In the genomic region with DNA sequence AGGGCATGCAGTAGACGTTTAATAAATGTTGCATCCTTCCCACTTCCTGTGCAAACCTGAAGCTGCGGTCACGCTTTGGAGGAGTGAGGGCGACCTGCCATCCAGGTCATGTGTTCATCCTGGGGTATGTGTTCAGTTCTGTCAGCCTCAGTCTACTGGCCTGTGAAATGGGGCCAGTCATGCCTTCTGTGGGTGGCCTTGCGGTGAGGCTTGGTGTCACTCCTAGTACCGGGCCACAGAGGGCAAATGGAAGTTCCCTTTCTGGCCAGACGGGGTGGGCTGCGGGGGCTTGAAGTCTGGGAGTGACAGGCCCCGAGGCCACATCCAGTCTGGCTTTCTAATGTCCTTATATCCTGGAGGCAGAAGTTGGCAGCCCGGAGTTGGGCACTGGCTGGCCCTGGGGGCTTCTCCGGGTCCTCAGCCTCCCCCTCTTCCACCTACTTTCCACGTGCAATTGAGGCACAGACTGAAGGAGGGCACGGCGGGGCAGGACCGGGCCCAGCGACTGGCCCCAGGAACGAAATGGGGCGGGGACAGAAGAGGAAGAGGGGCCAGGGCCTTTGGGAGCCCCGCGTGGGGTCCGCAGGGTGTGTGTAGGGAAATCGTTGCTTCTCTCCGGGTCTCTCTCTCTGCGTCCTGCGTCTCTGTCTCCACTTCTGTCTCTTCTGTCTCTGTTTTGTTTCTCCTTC, we compare ENCODE assay signal across 8 cellular contexts. TPM values are rescaled to one million over a fixed set of nuclear protein-coding genes. Genes with fewer than 3 reads are reported as not detected.
DNase-seq lines count a peak whose midpoint lies in the region; ATAC-seq, FAIRE-seq and TF ChIP-seq lines count a peak whose summit lies in the region.

No MANE protein-coding gene starts in this region.

- H3K4me1 ChIP-seq in HUES64 (ENCODE audit: insufficient read depth, low read length), result no peaks in the 10 kb centered on the region
- peaks cover 5 to 15% of the 10 kb centered on the region in 2 donors for H3K4me1 ChIP-seq in ascending aorta
- H3K4me1 ChIP-seq in HepG2 (ENCODE audit: insufficient read depth, low read length), result peaks cover 23% of the 10 kb centered on the region
- H3K4me1 ChIP-seq in thyroid gland, result peaks cover 31 to 33% of the 10 kb centered on the region in 2 donors

- POLR2A ChIA-PET in HepG2 (lab: Yijun Ruan, JAX), result no interaction called here

- H3K36me3 ChIP-seq in HUES64 (ENCODE audit: insufficient read depth, low read length) (no peaks in the 10 kb centered on the region), ascending aorta (no peaks in the 10 kb centered on the region), HepG2 (replicated peaks in 1 of 2; ENCODE audit: control insufficient read depth in 1 of 2, insufficient read depth in 2 of 2, low read length in 2 of 2) (no peaks in the 10 kb centered on the region), thyroid gland (no peaks in the 10 kb centered on the region)

- in situ Hi-C loops in HepG2 (cut with HindIII; ENCODE audit: extremely low pct_ligation_motif_present, low pct_unique_long_range_greater_than_20kb), result no loop called here

- no peak overlapping the region for H3K9ac ChIP-seq in HUES64 (ENCODE audit: low read depth, low read length)
- peak overlapping the region; percentile 80 for H3K9ac ChIP-seq in HepG2 (ENCODE audit: insufficient read depth, low read depth, low read length)

- CTCF ChIA-PET in HepG2 (lab: Yijun Ruan, JAX; ENCODE audit: low intra/inter-chr PET ratio, low total read pairs), result no interaction called here

- H3K9me3 Mint-ChIP-seq in CD14-positive monocyte, result peaks cover 0 to 21% (median 5%) of the 10 kb centered on the region in 7 donors

- ATAC-seq in HepG2 (no peak), HG02884 (IDR thresholded peaks at IDR 0.05; ENCODE audit: unreplicated experiment) (no peak), HG03097 (IDR thresholded peaks at IDR 0.05; ENCODE audit: low FRiP score, unreplicated experiment) (no peak), HG03571 (IDR thresholded peaks at IDR 0.05; ENCODE audit: unreplicated experiment) (no peak)

- no peak overlapping the region for H2AFZ ChIP-seq in HepG2 (ENCODE audit: low read length)

- H3K79me2 ChIP-seq in HepG2 (ENCODE audit: insufficient read depth, low read length), result no peaks in the 10 kb centered on the region

- no peak for TF ChIP-seq EP300 in HepG2 (IDR thresholded peaks at IDR 0.05; ENCODE audit: low read depth in 2 of 2, low read length in 2 of 2)
- no peak for TF ChIP-seq EP300 in HepG2 (CRISPR knock-in tag; IDR thresholded peaks at IDR 0.05; ENCODE audit: borderline replicate concordance)

- FAIRE-seq in HepG2 (lab: Jason Lieb, UNC), result no peak

- H3K9me3 ChIP-seq in HUES64 (ENCODE audit: insufficient read depth, low read depth, low read length) (no peaks in the 10 kb centered on the region), ascending aorta (no peaks in the 10 kb centered on the region), HepG2 (ENCODE audit: low read length) (no peaks in the 10 kb centered on the region), thyroid gland (no peaks in the 10 kb centered on the region)

- peak; percentile 26 for TF ChIP-seq CTCF in CD14-positive monocyte (IDR thresholded peaks at IDR 0.05)
- TF ChIP-seq CTCF in ascending aorta (IDR thresholded peaks at IDR 0.05), result peak in 1 of 3 experiments; percentile 19
- no peak for TF ChIP-seq CTCF in HepG2 (CRISPR knock-in tag; IDR thresholded peaks at IDR 0.05)
- no peak for TF ChIP-seq CTCF in thyroid gland (IDR thresholded peaks at IDR 0.05)

- TSS peak; percentile 64 for BruUV-seq in HepG2 (replicated peaks; lab: Mats Ljungman, UMichigan)

- peak overlapping the region; percentile 87 to 96 for H3K4me3 Mint-ChIP-seq in CD14-positive monocyte

- intact Hi-C loops in CD14-positive monocyte (cut with micrococcal nuclease), result loop anchor here in 1 of 2 donors (2.0 kb wide), 1 partner anchor 15 kb away; no protein-coding TSS in a partner anchor
- intact Hi-C loops in ascending aorta (cut with DNase I), result no loop called here
- intact Hi-C loops in HepG2 (cut with micrococcal nuclease; ENCODE audit: unreplicated experiment), result no loop called here
- intact Hi-C loops in thyroid gland (cut with DNase I), result no loop called here

- TF ChIP-seq POLR2A in HepG2 (IDR thresholded peaks at IDR 0.05; ENCODE audit: insufficient read depth in 1 of 2, low read depth in 2 of 2, low read length in 2 of 2), result no peak
- no peak for TF ChIP-seq POLR2A in thyroid gland (IDR thresholded peaks at IDR 0.05)

- peak; percentile 76 for DNase-seq in CD14-positive monocyte (ENCODE audit: low spot score)
- no peak for DNase-seq in ascending aorta (ENCODE audit: low spot score in 2 of 2)
- DNase-seq in HepG2 (ENCODE audit: low spot score), result no peak
- peak; percentile 63 to 64 for DNase-seq in thyroid gland

- H4K20me1 ChIP-seq in HepG2 (ENCODE audit: insufficient read depth, low read length), result no peaks in the 10 kb centered on the region

- no peak for TF ChIP-seq RAD21 in HepG2 (CRISPR knock-in tag; IDR thresholded peaks at IDR 0.05)

- peak overlapping the region; percentile 88 to 98 (median 96) for H3K27ac Mint-ChIP-seq in CD14-positive monocyte

- H3K27ac ChIP-seq in HUES64 (ENCODE audit: low read depth, low read length) (no peak overlapping the region), ascending aorta (peak overlapping the region; percentile 15 to 48), HepG2 (ENCODE audit: extremely low read length, insufficient read depth, low read length) (no peak overlapping the region), thyroid gland (peak overlapping the region; percentile 75 to 91 (median 84))

- H3K27me3 ChIP-seq in HUES64 (ENCODE audit: insufficient read depth, low read length), result peaks cover 72% of the 10 kb centered on the region
- H3K27me3 ChIP-seq in ascending aorta, result no peaks in the 10 kb centered on the region
- H3K27me3 ChIP-seq in HepG2 (ENCODE audit: control insufficient read depth in 1 of 2, insufficient read depth in 2 of 2, low read length in 2 of 2), result peaks cover 0 to 17% of the 10 kb centered on the region in 2 experiments; a peak in 1 of 5 replicates
- no peaks in the 10 kb centered on the region for H3K27me3 ChIP-seq in thyroid gland

- peak overlapping the region; percentile 98 for H3K4me2 ChIP-seq in HepG2 (ENCODE audit: low read depth, low read length)

- H3K4me3 ChIP-seq in HUES64 (ENCODE audit: low read length), result peak overlapping the region; percentile 45
- peak overlapping the region; percentile 77 for H3K4me3 ChIP-seq in ascending aorta
- H3K4me3 ChIP-seq in HepG2 (replicated peaks in 1 of 3; ENCODE audit: insufficient read depth in 1 of 3, low read depth in 2 of 3, low read length in 3 of 3), result peak overlapping the region; percentile 68 to 84 (median 83)
- H3K4me3 ChIP-seq in thyroid gland (replicated peaks in 1 of 3), result peak overlapping the region; percentile 38 to 63 (median 60)

- H3K4me1 Mint-ChIP-seq in CD14-positive monocyte, result peaks cover 67% of the 10 kb centered on the region

- peaks cover 41 to 65% (median 54%) of the 10 kb centered on the region in 3 donors for H3K27me3 Mint-ChIP-seq in CD14-positive monocyte (ENCODE audit: low read depth in 3 of 3)

- WGBS in HUES64, result 21% methylated on average over 25 of the region's 25 CpGs
- 71% methylated on average over 19 of the region's 25 CpGs for WGBS in HepG2 (ENCODE audit: low lambda C conversion rate)
- 16 to 21% methylated on average over 19 to 20 of the region's 25 CpGs for WGBS in thyroid gland, 2 donors

- peaks cover 38 to 41% of the 10 kb centered on the region in 2 donors for H3K36me3 Mint-ChIP-seq in CD14-positive monocyte

RNA-seq across cellular contexts. Expression of gene PDE4A, which starts 11.1 kb away (rescaled TPM):
- polyA plus RNA-seq in CD14-positive monocyte, result 1 to 10 TPM; 4.7 to 5.8 TPM
- 1.7 TPM for polyA plus RNA-seq in HUES64 (2013, experiment 1 of 2)
- 2.5 TPM for polyA plus RNA-seq in HUES64 (2013, experiment 2 of 2)
- total RNA-seq in ascending aorta, result 59.9 TPM
- total RNA-seq in HepG2 (2016; rRNA removed; fragmentation: Illumina TruSeq; extraction: Trizol), result 1.1 TPM in 2 replicates
- total RNA-seq in HepG2 (2016; cell fraction: cytosol; rRNA removed; fragmentation: Illumina TruSeq; extraction: Trizol; ENCODE audit: low read depth), result 1.5 and 1.6 TPM in 2 replicates
- 0.89 and 1.2 TPM in 2 replicates for total RNA-seq in HepG2 (2016; cell fraction: insoluble cytoplasmic fraction; rRNA removed; fragmentation: Illumina TruSeq; extraction: Trizol)
- total RNA-seq in HepG2 (2016; cell fraction: membrane; rRNA removed; fragmentation: Illumina TruSeq; extraction: Trizol), result 3.6 and 3.7 TPM in 2 replicates
- 1.3 and 1.5 TPM in 2 replicates for total RNA-seq in HepG2 (2016; cell fraction: nucleus; rRNA removed; fragmentation: Illumina TruSeq; extraction: Trizol)
- polyA plus RNA-seq in HepG2 (2011; rRNA removed), result 4.1 TPM in 2 replicates
- 3.5 and 3.8 TPM in 2 replicates for polyA plus RNA-seq in HepG2 (2011; cell fraction: cytosol; rRNA removed)
- polyA plus RNA-seq in HepG2 (2011; cell fraction: nucleus; rRNA removed), result 9.1 and 10.2 TPM in 2 replicates
- 5.1 and 5.7 TPM in 2 replicates for polyA plus RNA-seq in HepG2 (2012)
- polyA plus RNA-seq in HepG2 (2016; cell fraction: cytosol; fragmentation: Illumina TruSeq; extraction: Trizol; ENCODE audit: low read depth), result 3.3 and 3.8 TPM in 2 replicates
- 2.8 and 3.6 TPM in 2 replicates for polyA plus RNA-seq in HepG2 (2016; cell fraction: insoluble cytoplasmic fraction; fragmentation: Illumina TruSeq; extraction: Trizol; ENCODE audit: low read depth)
- polyA plus RNA-seq in HepG2 (2016; cell fraction: membrane; fragmentation: Illumina TruSeq; extraction: Trizol; ENCODE audit: low read depth), result 6.6 and 7.6 TPM in 2 replicates
- 5.9 and 7.4 TPM in 2 replicates for polyA plus RNA-seq in HepG2 (2016; cell fraction: nucleus; fragmentation: Illumina TruSeq; extraction: Trizol; ENCODE audit: insufficient read depth, low read depth)
- 1.0 and 6.6 TPM in 2 replicates for polyA minus RNA-seq in HepG2 (2011; rRNA and poly(A)+ RNA removed; ENCODE audit: low replicate concordance)
- 3.9 and 5.0 TPM in 2 replicates for polyA minus RNA-seq in HepG2 (2011; cell fraction: cytosol; rRNA and poly(A)+ RNA removed)
- 2.6 and 2.9 TPM in 2 replicates for polyA minus RNA-seq in HepG2 (2011; cell fraction: nucleus; rRNA and poly(A)+ RNA removed)
- 10 to 100 TPM; 16.1 to 21.0 (median 18.4) TPM for total RNA-seq in thyroid gland

RNA-seq across cellular contexts. Expression of gene CDC37, which starts 28.1 kb away (rescaled TPM):
- polyA plus RNA-seq in CD14-positive monocyte, result 10 to 100 TPM; 49.3 to 54.9 TPM
- polyA plus RNA-seq in HUES64 (2013, experiment 1 of 2), result 160 TPM
- polyA plus RNA-seq in HUES64 (2013, experiment 2 of 2), result 142 TPM
- total RNA-seq in ascending aorta, result 183 TPM
- total RNA-seq in HepG2 (2016; rRNA removed; fragmentation: Illumina TruSeq; extraction: Trizol), result 134 and 158 TPM in 2 replicates
- 36.6 and 36.7 TPM in 2 replicates for total RNA-seq in HepG2 (2016; cell fraction: cytosol; rRNA removed; fragmentation: Illumina TruSeq; extraction: Trizol; ENCODE audit: low read depth)
- total RNA-seq in HepG2 (2016; cell fraction: insoluble cytoplasmic fraction; rRNA removed; fragmentation: Illumina TruSeq; extraction: Trizol), result 125 and 171 TPM in 2 replicates
- total RNA-seq in HepG2 (2016; cell fraction: membrane; rRNA removed; fragmentation: Illumina TruSeq; extraction: Trizol), result 51.9 and 53.0 TPM in 2 replicates
- 80.1 and 80.2 TPM in 2 replicates for total RNA-seq in HepG2 (2016; cell fraction: nucleus; rRNA removed; fragmentation: Illumina TruSeq; extraction: Trizol)
- 177 and 191 TPM in 2 replicates for polyA plus RNA-seq in HepG2 (2011; rRNA removed)
- polyA plus RNA-seq in HepG2 (2011; cell fraction: cytosol; rRNA removed), result 157 and 211 TPM in 2 replicates
- polyA plus RNA-seq in HepG2 (2011; cell fraction: nucleus; rRNA removed), result 522 and 527 TPM in 2 replicates
- polyA plus RNA-seq in HepG2 (2012), result 89.1 and 94.9 TPM in 2 replicates
- polyA plus RNA-seq in HepG2 (2016; cell fraction: cytosol; fragmentation: Illumina TruSeq; extraction: Trizol; ENCODE audit: low read depth), result 39.2 and 43.2 TPM in 2 replicates
- 161 and 171 TPM in 2 replicates for polyA plus RNA-seq in HepG2 (2016; cell fraction: insoluble cytoplasmic fraction; fragmentation: Illumina TruSeq; extraction: Trizol; ENCODE audit: low read depth)
- polyA plus RNA-seq in HepG2 (2016; cell fraction: membrane; fragmentation: Illumina TruSeq; extraction: Trizol; ENCODE audit: low read depth), result 52.6 and 54.0 TPM in 2 replicates
- polyA plus RNA-seq in HepG2 (2016; cell fraction: nucleus; fragmentation: Illumina TruSeq; extraction: Trizol; ENCODE audit: insufficient read depth, low read depth), result 240 and 249 TPM in 2 replicates
- polyA minus RNA-seq in HepG2 (2011; rRNA and poly(A)+ RNA removed; ENCODE audit: low replicate concordance), result 90.9 and 144 TPM in 2 replicates
- polyA minus RNA-seq in HepG2 (2011; cell fraction: cytosol; rRNA and poly(A)+ RNA removed), result 42.3 and 52.9 TPM in 2 replicates
- 38.0 and 40.4 TPM in 2 replicates for polyA minus RNA-seq in HepG2 (2011; cell fraction: nucleus; rRNA and poly(A)+ RNA removed)
- total RNA-seq in thyroid gland, result 100 to 1,000 TPM in 3 of 4 donors, 10 to 100 TPM in 1; 99.7 to 154 (median 125) TPM

RNA-seq across cellular contexts. Expression of gene TYK2, which starts 51.0 kb away (rescaled TPM):
- polyA plus RNA-seq in CD14-positive monocyte (100 to 1,000 TPM in 1 of 2 donors, 10 to 100 TPM in 1; 82.9 to 113 TPM), HepG2 (2011; rRNA removed) (38.8 and 40.8 TPM in 2 replicates)
- polyA plus RNA-seq in HUES64 (2013, experiment 1 of 2), result 27.7 TPM
- polyA plus RNA-seq in HUES64 (2013, experiment 2 of 2), result 24.0 TPM
- total RNA-seq in ascending aorta (80.7 TPM), HepG2 (2016; rRNA removed; fragmentation: Illumina TruSeq; extraction: Trizol) (39.9 and 60.1 TPM in 2 replicates), thyroid gland (100 to 1,000 TPM in 1 of 4 donors, 10 to 100 TPM in 3; 59.1 to 127 (median 70.3) TPM)
- total RNA-seq in HepG2 (2016; cell fraction: cytosol; rRNA removed; fragmentation: Illumina TruSeq; extraction: Trizol; ENCODE audit: low read depth), result 18.1 and 22.9 TPM in 2 replicates
- 32.6 and 70.2 TPM in 2 replicates for total RNA-seq in HepG2 (2016; cell fraction: insoluble cytoplasmic fraction; rRNA removed; fragmentation: Illumina TruSeq; extraction: Trizol)
- 32.1 and 33.4 TPM in 2 replicates for total RNA-seq in HepG2 (2016; cell fraction: membrane; rRNA removed; fragmentation: Illumina TruSeq; extraction: Trizol)
- 63.1 and 76.4 TPM in 2 replicates for total RNA-seq in HepG2 (2016; cell fraction: nucleus; rRNA removed; fragmentation: Illumina TruSeq; extraction: Trizol)
- polyA plus RNA-seq in HepG2 (2011; cell fraction: cytosol; rRNA removed), result 14.9 and 22.3 TPM in 2 replicates
- 283 and 302 TPM in 2 replicates for polyA plus RNA-seq in HepG2 (2011; cell fraction: nucleus; rRNA removed)
- 37.3 and 46.8 TPM in 2 replicates for polyA plus RNA-seq in HepG2 (2012)
- polyA plus RNA-seq in HepG2 (2016; cell fraction: cytosol; fragmentation: Illumina TruSeq; extraction: Trizol; ENCODE audit: low read depth), result 14.0 and 16.4 TPM in 2 replicates
- 50.3 and 62.5 TPM in 2 replicates for polyA plus RNA-seq in HepG2 (2016; cell fraction: insoluble cytoplasmic fraction; fragmentation: Illumina TruSeq; extraction: Trizol; ENCODE audit: low read depth)
- polyA plus RNA-seq in HepG2 (2016; cell fraction: membrane; fragmentation: Illumina TruSeq; extraction: Trizol; ENCODE audit: low read depth), result 32.6 and 34.8 TPM in 2 replicates
- polyA plus RNA-seq in HepG2 (2016; cell fraction: nucleus; fragmentation: Illumina TruSeq; extraction: Trizol; ENCODE audit: insufficient read depth, low read depth), result 231 and 244 TPM in 2 replicates
- polyA minus RNA-seq in HepG2 (2011; rRNA and poly(A)+ RNA removed; ENCODE audit: low replicate concordance), result 53.7 and 73.5 TPM in 2 replicates
- polyA minus RNA-seq in HepG2 (2011; cell fraction: cytosol; rRNA and poly(A)+ RNA removed), result 20.7 and 22.3 TPM in 2 replicates
- polyA minus RNA-seq in HepG2 (2011; cell fraction: nucleus; rRNA and poly(A)+ RNA removed), result 30.0 and 34.8 TPM in 2 replicates

Comparison
In these comparisons a context has a peak if more than half of its experiments do, and no peak if none do; other contexts are left out.
1. DNase-seq: peak in CD14-positive monocyte (single experiment) and thyroid gland (2 of 2); none in ascending aorta (0 of 2) and HepG2 (single experiment).
2. H3K27ac ChIP-seq: peak in ascending aorta (2 of 2) and thyroid gland (3 of 3); none in HUES64 (single experiment) and HepG2 (single experiment).
3. Peak in every context shown above with its lines, with median percentiles within 50 percentile points of each other: H3K4me3 ChIP-seq.